9 cellular contexts compared by ENCODE assay signal in the genomic region with DNA sequence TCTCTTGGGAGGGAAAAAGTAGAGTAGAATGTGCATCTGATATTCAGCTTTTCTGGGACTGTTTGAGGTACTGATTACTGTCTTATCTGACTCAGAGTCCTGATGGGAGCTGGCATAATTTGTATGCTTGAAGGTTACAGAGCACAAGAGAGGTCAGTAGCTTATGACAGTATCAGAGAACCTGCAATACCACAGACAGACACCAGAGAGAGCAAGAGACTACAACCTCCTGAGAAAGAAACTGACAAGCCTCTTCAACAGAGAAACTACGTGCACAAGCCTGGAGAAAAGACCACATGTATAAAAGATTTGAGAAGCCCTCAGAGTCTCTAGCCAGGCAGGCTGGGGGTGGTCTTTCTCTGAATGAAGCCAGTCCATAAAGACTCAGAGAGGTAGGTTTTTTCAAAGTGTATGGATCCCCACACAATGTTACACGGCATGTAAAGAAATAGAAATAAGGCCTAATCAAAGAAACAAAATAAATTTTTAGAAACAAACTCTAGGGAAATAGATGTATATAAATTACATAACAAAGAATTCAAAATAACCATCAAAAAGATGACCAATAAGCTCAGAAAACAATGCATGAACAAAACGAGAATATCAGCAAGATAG.
DNase-seq lines count a peak whose midpoint lies in the region; ATAC-seq and TF ChIP-seq lines count a peak whose summit lies in the region.
"Had no signal": no experiment of that assay in that cellular context is flagged by ENCODE, and none has a peak within 500 bp of the region (broad histone marks: within the 10 kb centered on the region; RNA-seq: fewer than 3 reads in every experiment).

No MANE protein-coding gene starts in this region.

- ATAC-seq in GM18508 (IDR thresholded peaks at IDR 0.05; ENCODE audit: insufficient read depth, unreplicated experiment) (peak; percentile 88), HG02981 (IDR thresholded peaks at IDR 0.05; ENCODE audit: unreplicated experiment) (peak; percentile 99)

- no peaks in the 10 kb centered on the region for H3K27me3 ChIP-seq in kidney epithelial cell (ENCODE audit: control insufficient read depth, insufficient read depth, low read length)

- peak; percentile 1 for DNase-seq in NCI-H2107 (lab: John Stamatoyannopoulos, UW)
- DNase-seq in amniotic epithelial cell (ENCODE audit: low read depth): peak; percentile 69
- no peak for DNase-seq in kidney epithelial cell (ENCODE audit: low read depth)
- no peak for DNase-seq in stimulated activated CD4-positive, alpha-beta T cell treated with anti-CD3 and anti-CD28 coated beads, Interleukin-4, amount 100 ng/mL, for 4 hours
- no peak for DNase-seq in GF-D8 (lab: John Stamatoyannopoulos, UW)
- DNase-seq in central memory CD4-positive, alpha-beta T cell: no peak
- DNase-seq: activated B cell treated with CpG ODN at 0.5 μM for 24 hours had no signal

- H3K36me3 ChIP-seq in kidney epithelial cell (ENCODE audit: control insufficient read depth, insufficient read depth, low read length): no peaks in the 10 kb centered on the region

- H3K4me3 ChIP-seq in kidney epithelial cell (ENCODE audit: low read depth, low read length): no peak overlapping the region

- peak; percentile 81 for TF ChIP-seq CTCF in kidney epithelial cell (IDR thresholded peaks at IDR 0.05; ENCODE audit: insufficient read depth, low read length, poor library complexity, severe bottlenecking)

Comparison
In these comparisons a context has a peak if more than half of its experiments do, and no peak if none do; other contexts are left out.
1. DNase-seq: peak in NCI-H2107 (single experiment) and amniotic epithelial cell (single experiment); none in kidney epithelial cell (single experiment), stimulated activated CD4-positive, alpha-beta T cell treated with anti-CD3 and anti-CD28 coated beads, Interleukin-4, amount 100 ng/mL, for 4 hours (0 of 2), GF-D8 (single experiment) and central memory CD4-positive, alpha-beta T cell (single experiment).